In genomic region chr6:119204744-119205143, GRCh38 we compare ENCODE assay signal across 8 cellular contexts.
"Had no signal": no experiment of that assay in that cellular context is flagged by ENCODE, and none has a peak within 500 bp of the region (broad histone marks: within the 10 kb centered on the region; RNA-seq: fewer than 3 reads in every experiment).

No MANE protein-coding gene starts in this region.

- H3K4me3 ChIP-seq: GM12878 had no signal

- ATAC-seq: GM12878 had no signal

- DNase-seq: GDM1, GF-D8 had no signal

- FAIRE-seq: G401.6, GM12878, GM12891, GM12892, GM18507, GM19239 had no signal
